Comparison of ENCODE assay signal across 10 cellular contexts in the genomic region with DNA sequence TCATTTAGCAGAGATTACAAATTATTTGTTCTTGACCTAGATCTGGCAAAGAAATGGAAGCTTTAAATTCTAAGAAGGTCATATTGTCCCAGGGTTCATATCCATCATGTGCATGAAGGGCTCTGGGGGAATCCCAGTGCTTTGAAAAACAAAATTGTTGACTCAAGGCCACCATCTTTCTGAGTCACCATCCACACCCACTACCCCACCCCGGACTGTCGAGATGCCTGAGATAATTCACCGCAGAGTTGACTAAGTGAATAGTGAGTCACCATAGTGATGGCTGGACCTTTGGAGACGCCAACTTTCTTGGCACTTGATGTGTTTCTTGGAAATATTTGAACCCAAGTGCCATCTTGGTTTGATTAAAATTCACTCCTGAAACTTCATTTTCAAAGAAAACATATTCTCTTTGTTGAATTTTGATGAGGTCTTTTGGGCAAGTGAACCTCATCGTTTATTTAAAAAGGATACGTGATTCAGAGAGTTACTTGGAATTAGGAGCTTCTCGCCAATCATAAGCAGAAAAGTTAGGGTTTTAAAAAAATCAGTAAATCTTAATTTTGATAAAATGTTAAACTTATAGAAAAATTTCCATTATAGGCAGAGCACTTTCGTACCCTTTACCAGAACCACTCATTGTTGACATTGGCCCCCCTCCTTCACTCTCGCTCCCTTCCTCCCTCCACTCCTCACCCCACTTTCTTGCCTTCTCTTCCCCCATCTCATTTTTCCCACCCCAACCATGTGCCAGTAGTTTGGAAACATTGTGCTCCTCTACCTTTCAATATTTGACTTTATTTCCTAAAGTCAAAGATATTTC. TPM values are rescaled to one million over a fixed set of nuclear protein-coding genes. Genes with fewer than 3 reads are reported as not detected.
DNase-seq lines count a peak whose midpoint lies in the region; ATAC-seq, FAIRE-seq and TF ChIP-seq lines count a peak whose summit lies in the region.
"Not testable (repeated sequence)": the region's sequence is repeated elsewhere in the genome, so short reads cannot be mapped to it uniquely, and the experiment has no call there.
"Had no signal": no experiment of that assay in that cellular context is flagged by ENCODE, and none has a peak within 500 bp of the region (broad histone marks: within the 10 kb centered on the region; RNA-seq: fewer than 3 reads in every experiment).

No MANE protein-coding gene starts in this region.

- not testable (repeated sequence) for H3K36me3 ChIP-seq in GM23248 (ENCODE audit: low read depth); endothelial cell of umbilical vein (ENCODE audit: control insufficient read depth in 2 of 2, extremely low read depth in 1 of 2, insufficient read depth in 2 of 2, low read length in 2 of 2); mucosa of descending colon (ENCODE audit: low read depth)

- not testable (repeated sequence) for H3K27me3 ChIP-seq in GM23248 (replicated peaks; ENCODE audit: insufficient read depth); endothelial cell of umbilical vein (ENCODE audit: control insufficient read depth in 2 of 2, insufficient read depth in 2 of 2, low read length in 2 of 2)

- ATAC-seq in mucosa of descending colon, result peak; percentile 44

- peaks cover 14% of the 10 kb centered on the region for H3F3A ChIP-seq in GM23248 (ENCODE audit: insufficient read depth)

- H3K9ac ChIP-seq in GM23248; endothelial cell of umbilical vein (replicated peaks; ENCODE audit: extremely low read depth, insufficient read depth, low read length): not testable (repeated sequence)

- dilution Hi-C loops in endothelial cell of umbilical vein (cut with MboI; ENCODE audit: extremely low pct_ligation_motif_present, low sequenced_read_pairs), result not testable (repeated sequence)

- in situ Hi-C loops in GM23248 (cut with MboI), result not testable (repeated sequence)

- peak; percentile 71 for FAIRE-seq in endothelial cell of umbilical vein (lab: Jason Lieb, UNC)

- CTCF ChIA-PET in endothelial cell of umbilical vein (lab: Charles Lee), result interaction anchor here (1.6 kb wide), 1 partner anchor 12 kb away, joined by 6 read pairs; no protein-coding TSS in a partner anchor

- H3K9me2 ChIP-seq in GM23248 (ENCODE audit: insufficient read depth), result not testable (repeated sequence)

- not testable (repeated sequence) for H4K20me1 ChIP-seq in GM23248 (ENCODE audit: insufficient read depth); endothelial cell of umbilical vein (replicated peaks; ENCODE audit: control insufficient read depth, extremely low read depth, insufficient read depth, low read length)

- not testable (repeated sequence) for BruUV-seq in endothelial cell of umbilical vein (replicated peaks; lab: Mats Ljungman, UMichigan)

- H3K9me1 ChIP-seq in endothelial cell of umbilical vein (replicated peaks; ENCODE audit: control insufficient read depth, extremely low read depth, insufficient read depth, low read length), result not testable (repeated sequence)

- not testable (repeated sequence) for H3K79me2 ChIP-seq in GM23248 (ENCODE audit: insufficient read depth); endothelial cell of umbilical vein (ENCODE audit: control insufficient read depth, insufficient read depth, low read length)

- peaks cover 17% of the 10 kb centered on the region for H3K4me1 ChIP-seq in GM23248 (ENCODE audit: insufficient read depth)
- not testable (repeated sequence) for H3K4me1 ChIP-seq in endothelial cell of umbilical vein (ENCODE audit: control insufficient read depth, extremely low read depth, insufficient read depth, low read length); mucosa of descending colon (ENCODE audit: low read depth)

- not testable (repeated sequence) for H3K4me3 ChIP-seq in GM23248; endothelial cell of umbilical vein (replicated peaks in 1 of 3; ENCODE audit: insufficient read depth in 1 of 3, low read depth in 1 of 3, low read length in 3 of 3); mucosa of descending colon

- H3K9me3 ChIP-seq in GM23248 (ENCODE audit: low read depth); endothelial cell of umbilical vein (replicated peaks; ENCODE audit: control insufficient read depth, insufficient read depth, low read length); mucosa of descending colon: not testable (repeated sequence)

- H2AFZ ChIP-seq in GM23248; endothelial cell of umbilical vein (ENCODE audit: low read depth, low read length): not testable (repeated sequence)

- intact Hi-C loops in endothelial cell of umbilical vein (cut with micrococcal nuclease); mucosa of descending colon (cut with DNase I, micrococcal nuclease): not testable (repeated sequence)

- 23 to 24% methylated on average over 9 of the region's 9 CpGs for WGBS in GM23248 (ENCODE audit: low coverage in 1 of 2, low lambda C conversion rate in 2 of 2, missing lambda C conversion rate in 2 of 2), 2 experiments

- DNase-seq in A172 (ENCODE audit: low spot score) (peak; percentile 98), GM23248 (peak; percentile 97), OCI-M1 (lab: John Stamatoyannopoulos, UW) (peak; percentile 71), endothelial cell of umbilical vein (ENCODE audit: low read depth, low spot score) (peak; percentile 76)
- DNase-seq in activated CD4-positive, alpha-beta T cell treated with anti-CD3 and anti-CD28 coated beads for 4 hours, result peak; percentile 59 to 73
- DNase-seq in activated naive CD4-positive, alpha-beta T cell treated with Interleukin-2 at 50 U/mL for 16 hours, result peak; percentile 86
- DNase-seq in mucosa of descending colon, result not testable (repeated sequence)
- peak; percentile 56 to 80 for DNase-seq in stimulated activated CD4-positive, alpha-beta T cell treated with anti-CD3 and anti-CD28 coated beads, Interleukin-4, amount 100 ng/mL, for 48 hours (ENCODE audit: low read depth in 2 of 2)

- TF ChIP-seq CTCF in endothelial cell of umbilical vein (IDR thresholded peaks at IDR 0.05; ENCODE audit: extremely low read depth in 1 of 2, insufficient read depth in 1 of 2, low read depth in 1 of 2, low read length in 2 of 2); mucosa of descending colon (IDR thresholded peaks at IDR 0.05): not testable (repeated sequence)

- peak overlapping the region; percentile 48 for H3K27ac ChIP-seq in GM23248
- H3K27ac ChIP-seq in endothelial cell of umbilical vein (ENCODE audit: insufficient read depth, low read depth, low read length), result not testable (repeated sequence)

- not testable (repeated sequence) for TF ChIP-seq POLR2A in endothelial cell of umbilical vein (IDR thresholded peaks at IDR 0.05; ENCODE audit: low read depth, low read length)

- H3K4me2 ChIP-seq in GM23248 (ENCODE audit: unreplicated experiment), result peak overlapping the region; percentile 0
- H3K4me2 ChIP-seq in endothelial cell of umbilical vein (ENCODE audit: insufficient read depth, low read length), result peak overlapping the region; percentile 10

- POLR2A ChIA-PET in endothelial cell of umbilical vein (lab: Charles Lee), result not testable (repeated sequence)

TF ChIP-seq in endothelial cell of umbilical vein, 7 proteins besides CTCF, POLR2A, EP300 and RAD21:
- TF ChIP-seq JUN (IDR thresholded peaks at IDR 0.05; ENCODE audit: borderline replicate concordance, insufficient read depth, insufficient read length, low read depth), result peak; percentile 77
- TF ChIP-seq GATA2 (IDR thresholded peaks at IDR 0.05; ENCODE audit: insufficient read depth, insufficient read length, low read depth, low read length), result peak; percentile 99
- TF ChIP-seq POLR2AphosphoS5 (IDR thresholded peaks at IDR 0.05; ENCODE audit: insufficient read depth, low read depth, low read length), result peak; percentile 60
- peak; percentile 94 for TF ChIP-seq FOS (IDR thresholded peaks at IDR 0.05; ENCODE audit: borderline replicate concordance, insufficient read depth, low read length)
TF ChIP-seq in endothelial cell of umbilical vein: peak in this region for 4; not testable (repeated sequence) for 3.

RNA-seq across cellular contexts. Expression of a gene that starts 53.0 kb away (rescaled TPM):
- total RNA-seq in A172 (2014; rRNA removed; shearing (Covaris generic)), result not detected in 2 replicates
- total RNA-seq in GM23248 (2014; rRNA removed; shearing (Covaris generic)), result not detected in 2 replicates
- polyA plus RNA-seq in GM23248 (2016; fragmentation: Nextera tagmentation; extraction: Ambion mirVana), result not detected in 2 replicates
- total RNA-seq in endothelial cell of umbilical vein, result not detected in 2 replicates
- polyA plus RNA-seq in endothelial cell of umbilical vein, result not detected in 2 replicates
- polyA plus RNA-seq in endothelial cell of umbilical vein (2011; cell fraction: cytosol; rRNA removed), result not detected in 2 replicates
- not detected in 2 replicates for polyA plus RNA-seq in endothelial cell of umbilical vein (2011; cell fraction: nucleus; rRNA removed)
- polyA plus RNA-seq in endothelial cell of umbilical vein (2012), result not detected in 2 replicates
- polyA minus RNA-seq in endothelial cell of umbilical vein, result not detected in 2 replicates
- polyA minus RNA-seq in endothelial cell of umbilical vein (2011; cell fraction: cytosol; rRNA and poly(A)+ RNA removed), result not detected
- polyA minus RNA-seq in endothelial cell of umbilical vein (2011; cell fraction: nucleus; rRNA and poly(A)+ RNA removed), result not detected in 2 replicates
- total RNA-seq in mucosa of descending colon, result not detected
- total RNA-seq: colonic mucosa had no signal
- polyA plus RNA-seq: IgD-negative memory B cell had no signal
